In genomic region chrX:86148024-86148511, GRCh38 we compare ENCODE assay signal across 8 cellular contexts. TPM values are rescaled to one million over a fixed set of nuclear protein-coding genes. Genes with fewer than 3 reads are reported as not detected.
DNase-seq lines count a peak whose midpoint lies in the region; ATAC-seq and TF ChIP-seq lines count a peak whose summit lies in the region.

DACH2 (plus strand) TSS chrX:86148451.

- peaks cover 33% of the 10 kb centered on the region for H3K27me3 Mint-ChIP-seq in activated naive CD8-positive, alpha-beta T cell treated with anti-CD3 and anti-CD28 coated beads, Interleukin-2, amount 50 U/mL, for 24 hours
- peaks cover 63% of the 10 kb centered on the region for H3K27me3 Mint-ChIP-seq in osteocyte (ENCODE audit: unreplicated experiment)

- intact Hi-C loops in left cardiac atrium (cut with DNase I) = no loop called here

- H3K36me3 Mint-ChIP-seq in activated naive CD8-positive, alpha-beta T cell treated with anti-CD3 and anti-CD28 coated beads, Interleukin-2, amount 50 U/mL, for 24 hours (ENCODE audit: low read depth) = no peaks in the 10 kb centered on the region
- no peaks in the 10 kb centered on the region for H3K36me3 Mint-ChIP-seq in osteocyte (ENCODE audit: unreplicated experiment)

- no peak within 1 kb of the TSS for H3K27ac Mint-ChIP-seq in activated naive CD8-positive, alpha-beta T cell treated with anti-CD3 and anti-CD28 coated beads, Interleukin-2, amount 50 U/mL, for 24 hours
- no peak within 1 kb of the TSS for H3K27ac Mint-ChIP-seq in osteocyte (ENCODE audit: unreplicated experiment)

- ATAC-seq in GM18868 (IDR thresholded peaks at IDR 0.05; ENCODE audit: unreplicated experiment) = peak; percentile 100
- ATAC-seq in HG02981 (IDR thresholded peaks at IDR 0.05; ENCODE audit: unreplicated experiment) = peak; percentile 98
- peak; percentile 83 for ATAC-seq in activated naive CD8-positive, alpha-beta T cell treated with anti-CD3 and anti-CD28 coated beads, Interleukin-2, amount 50 U/mL, for 24 hours
- peak; percentile 99 to 100 for ATAC-seq in left cardiac atrium

- peak within 1 kb of the TSS; percentile 71 for H3K4me3 Mint-ChIP-seq in activated naive CD8-positive, alpha-beta T cell treated with anti-CD3 and anti-CD28 coated beads, Interleukin-2, amount 50 U/mL, for 24 hours
- peak within 1 kb of the TSS; percentile 83 for H3K4me3 Mint-ChIP-seq in osteocyte (ENCODE audit: unreplicated experiment)

- TF ChIP-seq CTCF in osteocyte (IDR thresholded peaks at IDR 0.05) = no peak

- DNase-seq in NCI-H774 (lab: John Stamatoyannopoulos, UW) = peak; percentile 82
- DNase-seq in activated naive CD8-positive, alpha-beta T cell treated with anti-CD3 and anti-CD28 coated beads, Interleukin-2, amount 50 U/mL, for 24 hours = peak; percentile 31
- peak; percentile 77 for DNase-seq in left cardiac atrium
- DNase-seq in osteocyte (ENCODE audit: extremely low spot score, unreplicated experiment) = peak; percentile 87
- DNase-seq in ureter (ENCODE audit: low spot score) = peak; percentile 78
- DNase-seq in SW480 (ENCODE audit: low spot score) = no peak

- H3K4me1 Mint-ChIP-seq in activated naive CD8-positive, alpha-beta T cell treated with anti-CD3 and anti-CD28 coated beads, Interleukin-2, amount 50 U/mL, for 24 hours = peaks cover 2% of the 10 kb centered on the region
- peaks cover 15% of the 10 kb centered on the region for H3K4me1 Mint-ChIP-seq in osteocyte (ENCODE audit: unreplicated experiment)

- H3K9me3 Mint-ChIP-seq in activated naive CD8-positive, alpha-beta T cell treated with anti-CD3 and anti-CD28 coated beads, Interleukin-2, amount 50 U/mL, for 24 hours = no peaks in the 10 kb centered on the region
- no peaks in the 10 kb centered on the region for H3K9me3 Mint-ChIP-seq in osteocyte (ENCODE audit: unreplicated experiment)

RNA-seq across cellular contexts. Expression of gene DACH2, which starts in this region (rescaled TPM):
- total RNA-seq in left cardiac atrium (not detected), osteocyte (not detected in 2 replicates), ureter (2.6 TPM)

Comparison
In these comparisons a context has a peak if more than half of its experiments do, and no peak if none do; other contexts are left out.
1. Peak in DNase-seq and ATAC-seq in left cardiac atrium; RNA of the gene not detected or under 1 TPM.
2. Peak in DNase-seq in osteocyte; RNA of the gene not detected or under 1 TPM.